ENCODE assay signal across 8 cellular contexts in the genomic region with DNA sequence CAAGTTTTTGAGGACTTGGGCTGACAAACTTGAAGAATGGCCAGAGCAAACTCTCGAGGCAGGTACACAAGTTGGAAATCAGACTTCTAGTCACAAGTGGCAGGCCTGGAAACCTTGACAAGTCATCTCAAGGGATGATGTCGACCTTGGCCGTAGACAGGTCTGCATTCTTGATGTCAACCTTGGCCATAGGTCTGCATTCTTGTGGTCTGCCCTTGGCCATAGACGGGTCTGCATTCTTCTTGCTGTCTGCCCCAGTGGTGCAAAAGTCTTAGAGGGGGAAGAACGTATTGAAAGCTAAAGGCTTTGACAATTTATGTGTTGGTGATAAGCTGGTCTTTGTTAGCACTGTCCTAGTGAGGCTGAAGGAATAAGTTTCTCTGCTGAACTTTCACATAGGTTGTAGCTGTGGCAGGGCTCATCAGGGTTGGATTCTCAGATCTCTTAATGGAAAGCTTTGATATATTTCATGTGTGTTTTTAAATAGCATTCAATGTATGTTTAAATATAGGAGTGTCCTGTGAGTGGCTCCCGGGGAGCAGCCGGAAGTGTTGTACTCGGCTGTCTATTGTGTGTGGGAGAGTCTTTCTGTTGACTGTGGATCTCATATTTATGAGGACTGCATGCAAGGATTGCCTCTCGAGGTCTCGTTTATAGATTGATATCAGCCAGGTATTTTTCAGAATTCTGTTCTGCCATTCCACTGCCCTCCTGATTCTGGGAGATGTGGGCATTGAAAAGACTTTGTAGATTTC. TPM values are rescaled to one million over a fixed set of nuclear protein-coding genes. Genes with fewer than 3 reads are reported as not detected.
DNase-seq lines count a peak whose midpoint lies in the region; ATAC-seq and FAIRE-seq lines count a peak whose summit lies in the region.

No MANE protein-coding gene starts in this region.

- peak; percentile 81 for FAIRE-seq in HTR-8/SVneo (lab: Jason Lieb, UNC)

- peak; percentile 26 for DNase-seq in A172 (ENCODE audit: low spot score)
- no peak for DNase-seq in HTR-8/SVneo (ENCODE audit: insufficient read length, low spot score)
- peak; percentile 42 for DNase-seq in OCI-M1 (lab: John Stamatoyannopoulos, UW)
- DNase-seq in iris pigment epithelial cell (ENCODE audit: low read depth): peak; percentile 73
- no peak for DNase-seq in effector CD4-positive, alpha-beta T cell
- DNase-seq in RPMI8226: no peak

- no peak for ATAC-seq in GM19324 (IDR thresholded peaks at IDR 0.05; ENCODE audit: low FRiP score, unreplicated experiment)
- no peak for ATAC-seq in GM18861 (IDR thresholded peaks at IDR 0.05; ENCODE audit: unreplicated experiment)

RNA-seq across cellular contexts. Expression of a gene that starts 27.0 kb away (rescaled TPM):
- 553 and 634 TPM in 2 replicates for total RNA-seq in A172 (2014; rRNA removed; shearing (Covaris generic))

Comparison
In these comparisons a context has a peak if more than half of its experiments do, and no peak if none do; other contexts are left out.
1. DNase-seq: peak in A172 (single experiment), OCI-M1 (single experiment) and iris pigment epithelial cell (single experiment); none in HTR-8/SVneo (single experiment), effector CD4-positive, alpha-beta T cell (single experiment) and RPMI8226 (single experiment).